8 cellular contexts compared by ENCODE assay signal in genomic region chr11:84558085-84558905, GRCh38.
A peak's percentile ranks its signal among the peaks of the same experiment; 100 is the strongest.
DNase-seq lines count a peak whose midpoint lies in the region; ATAC-seq and TF ChIP-seq lines count a peak whose summit lies in the region.

No MANE protein-coding gene starts in this region.

- no peak overlapping the region for H3K27ac Mint-ChIP-seq in activated naive CD4-positive, alpha-beta T cell treated with anti-CD3 and anti-CD28 coated beads, Interleukin-2, amount 10 ng/mL, durations not matched to agents 7 days and 5 days

- no peaks in the 10 kb centered on the region for H3K27me3 Mint-ChIP-seq in activated naive CD4-positive, alpha-beta T cell treated with anti-CD3 and anti-CD28 coated beads, Interleukin-2, amount 10 ng/mL, durations not matched to agents 7 days and 5 days

- CTCF ChIA-PET in activated naive CD4-positive, alpha-beta T cell treated with anti-CD3 and anti-CD28 coated beads, Interleukin-2, amount 10 ng/mL, durations not matched to agents 7 days and 5 days (lab: Charles Lee) = interaction anchor here (0.7 to 1.6 kb wide), 2 partner anchors 172 to 722 kb away, joined by 3 to 4 read pairs; no protein-coding TSS in a partner anchor

- no peak overlapping the region for H3K4me3 ChIP-seq in RWPE2 (ENCODE audit: severe bottlenecking)
- H3K4me3 ChIP-seq in esophagus muscularis mucosa = no peak overlapping the region

- H3K27ac ChIP-seq in RWPE2 (ENCODE audit: poor library complexity, severe bottlenecking) (no peak overlapping the region), esophagus muscularis mucosa (replicated peaks in 1 of 4) (no peak overlapping the region)

- TF ChIP-seq EP300 in esophagus muscularis mucosa (IDR thresholded peaks at IDR 0.05) = no peak

- H3K27me3 ChIP-seq in RWPE2 (ENCODE audit: insufficient read depth, poor library complexity, severe bottlenecking) (no peaks in the 10 kb centered on the region), esophagus muscularis mucosa (no peaks in the 10 kb centered on the region)

- H3K9me3 ChIP-seq in RWPE2 (ENCODE audit: severe bottlenecking) (no peaks in the 10 kb centered on the region), esophagus muscularis mucosa (no peaks in the 10 kb centered on the region)

- no peaks in the 10 kb centered on the region for H3K36me3 ChIP-seq in RWPE2 (ENCODE audit: low read depth)
- no peaks in the 10 kb centered on the region for H3K36me3 ChIP-seq in esophagus muscularis mucosa

- no peaks in the 10 kb centered on the region for H3K4me1 ChIP-seq in RWPE2 (ENCODE audit: insufficient read depth, poor library complexity, severe bottlenecking)
- H3K4me1 ChIP-seq in esophagus muscularis mucosa = peaks cover 0 to 4% (median under 1%) of the 10 kb centered on the region in 4 donors

- 63% methylated on average over 5 of the region's 5 CpGs for WGBS in esophagus muscularis mucosa

- no peak for TF ChIP-seq POLR2A in esophagus muscularis mucosa (IDR thresholded peaks at IDR 0.05; ENCODE audit: low read depth)

- no peaks in the 10 kb centered on the region for H3K9me3 Mint-ChIP-seq in activated naive CD4-positive, alpha-beta T cell treated with anti-CD3 and anti-CD28 coated beads, Interleukin-2, amount 10 ng/mL, durations not matched to agents 7 days and 5 days

- ATAC-seq in GM21576 (IDR thresholded peaks at IDR 0.05; ENCODE audit: unreplicated experiment) = peak; percentile 89
- peak; percentile 64; the same call in 2 of the 3 replicates for ATAC-seq in RWPE2 (ENCODE audit: low read depth)

- H3K36me3 Mint-ChIP-seq in activated naive CD4-positive, alpha-beta T cell treated with anti-CD3 and anti-CD28 coated beads, Interleukin-2, amount 10 ng/mL, durations not matched to agents 7 days and 5 days = no peaks in the 10 kb centered on the region

- TF ChIP-seq CTCF in RWPE2 (IDR thresholded peaks at IDR 0.05; ENCODE audit: poor library complexity, severe bottlenecking) = peak; percentile 85
- peak; percentile 78 to 81 (median 80) for TF ChIP-seq CTCF in esophagus muscularis mucosa (IDR thresholded peaks at IDR 0.05)

- intact Hi-C loops in esophagus muscularis mucosa (cut with DNase I) = loop anchor here (5.0 kb wide), 1 partner anchor 721 kb away; no protein-coding TSS in a partner anchor

- H3K4me1 Mint-ChIP-seq in activated naive CD4-positive, alpha-beta T cell treated with anti-CD3 and anti-CD28 coated beads, Interleukin-2, amount 10 ng/mL, durations not matched to agents 7 days and 5 days = no peaks in the 10 kb centered on the region

- H3K4me3 Mint-ChIP-seq in activated naive CD4-positive, alpha-beta T cell treated with anti-CD3 and anti-CD28 coated beads, Interleukin-2, amount 10 ng/mL, durations not matched to agents 7 days and 5 days = no peak overlapping the region

- peak; percentile 25 for DNase-seq in activated naive CD4-positive, alpha-beta T cell treated with anti-CD3 and anti-CD28 coated beads, Interleukin-2, amount 10 ng/mL, durations not matched to agents 7 days and 5 days
- no peak for DNase-seq in activated naive CD4-positive, alpha-beta T cell treated with anti-CD3 and anti-CD28 coated beads, Interleukin-2, amount 50 U/mL, for 16 hours
- peak; percentile 27 for DNase-seq in HT1080 (ENCODE audit: low read depth)
- DNase-seq in RWPE2 (ENCODE audit: low spot score) = no peak
- no peak for DNase-seq in esophagus muscularis mucosa (ENCODE audit: extremely low spot score)
- peak; percentile 10 for DNase-seq in occipital lobe (lab: John Stamatoyannopoulos, UW)
- DNase-seq in activated gamma-delta T cell treated with Interleukin-2 at 50 U/mL for 16 hours = no peak

Comparison
In these comparisons a context has a peak if more than half of its experiments do, and no peak if none do; other contexts are left out.
1. DNase-seq: peak in activated naive CD4-positive, alpha-beta T cell treated with anti-CD3 and anti-CD28 coated beads, Interleukin-2, amount 10 ng/mL, durations not matched to agents 7 days and 5 days (single experiment), HT1080 (single experiment) and occipital lobe (single experiment); none in activated naive CD4-positive, alpha-beta T cell treated with anti-CD3 and anti-CD28 coated beads, Interleukin-2, amount 50 U/mL, for 16 hours (single experiment), RWPE2 (single experiment), esophagus muscularis mucosa (single experiment) and activated gamma-delta T cell treated with Interleukin-2 at 50 U/mL for 16 hours (single experiment).